13 cellular contexts compared by ENCODE assay signal in genomic region chr21:35563885-35564451, GRCh38.
DNase-seq lines count a peak whose midpoint lies in the region; ATAC-seq and TF ChIP-seq lines count a peak whose summit lies in the region.
"Had no signal": no experiment of that assay in that cellular context is flagged by ENCODE, and none has a peak within 500 bp of the region (broad histone marks: within the 10 kb centered on the region; RNA-seq: fewer than 3 reads in every experiment).

No MANE protein-coding gene starts in this region.

- H3K36me3 ChIP-seq in heart right ventricle: no peaks in the 10 kb centered on the region
- H3K36me3 ChIP-seq: thyroid gland had no signal

- TF ChIP-seq CTCF in HFFc6 (IDR thresholded peaks at IDR 0.05) (no peak), heart right ventricle (IDR thresholded peaks at IDR 0.05) (no peak)

- H3K27ac Mint-ChIP-seq in HFFc6: peak overlapping the region; percentile 88
- no peak overlapping the region for H3K27ac Mint-ChIP-seq in T-helper 2 cell treated with Interferon-gamma antibody and Interleukin-4, amounts not matched to agents 5 μg/mL and 100 μg/mL, for 36 hours
- H3K27ac Mint-ChIP-seq: activated B cell treated with CpG ODN at 0.5 μM for 24 hours, IgD-negative memory B cell had no signal

- no peaks in the 10 kb centered on the region for H3K9me3 Mint-ChIP-seq in HFFc6
- H3K9me3 Mint-ChIP-seq in T-helper 2 cell treated with Interferon-gamma antibody and Interleukin-4, amounts not matched to agents 5 μg/mL and 100 μg/mL, for 36 hours: no peaks in the 10 kb centered on the region
- H3K9me3 Mint-ChIP-seq: activated B cell treated with CpG ODN at 0.5 μM for 24 hours had no signal

- intact Hi-C loops in heart right ventricle (cut with DNase I): no loop called here

- peak; percentile 88 for DNase-seq in HFFc6
- peak; percentile 49 to 83 for DNase-seq in heart right ventricle
- peak; percentile 99 for DNase-seq in stromal cell of bone marrow (ENCODE audit: low read depth)
- no peak for DNase-seq in GDM1 (lab: John Stamatoyannopoulos, UW)
- no peak for DNase-seq in T-helper 2 cell treated with Interferon-gamma antibody and Interleukin-4, amounts not matched to agents 5 μg/mL and 100 μg/mL, for 36 hours (ENCODE audit: low spot score)
- no peak for DNase-seq in SK-N-DZ (ENCODE audit: low spot score)
- no peak for DNase-seq in T-helper 2 cell
- DNase-seq: activated B cell treated with CpG ODN at 0.5 μM for 24 hours; effector CD4-positive, alpha-beta T cell had no signal

- peak; percentile 71 for ATAC-seq in SK-N-SH treated with all-trans-retinoic acid at 6 μM for 48 hours
- ATAC-seq in heart right ventricle: peak; percentile 76 to 89 (median 81)

- peaks cover 68% of the 10 kb centered on the region for H3K4me1 Mint-ChIP-seq in HFFc6 (ENCODE audit: low read depth)
- H3K4me1 Mint-ChIP-seq in T-helper 2 cell treated with Interferon-gamma antibody and Interleukin-4, amounts not matched to agents 5 μg/mL and 100 μg/mL, for 36 hours (ENCODE audit: low read depth): no peaks in the 10 kb centered on the region
- H3K4me1 Mint-ChIP-seq: activated B cell treated with CpG ODN at 0.5 μM for 24 hours, IgD-negative memory B cell had no signal

- H3K27me3 Mint-ChIP-seq in HFFc6 (ENCODE audit: insufficient read depth): peaks cover 2% of the 10 kb centered on the region; the same call in 1 of the 2 replicates
- H3K27me3 Mint-ChIP-seq in T-helper 2 cell treated with Interferon-gamma antibody and Interleukin-4, amounts not matched to agents 5 μg/mL and 100 μg/mL, for 36 hours (ENCODE audit: low read depth): peaks cover 11% of the 10 kb centered on the region

- H3K27ac ChIP-seq in heart right ventricle: peak overlapping the region in 6 of 10 donors; percentile 28 to 88 (median 40)
- H3K27ac ChIP-seq: parathyroid adenoma had no signal

- H3K4me3 ChIP-seq in heart right ventricle: peak overlapping the region in 1 of 10 donors; percentile 26
- H3K4me3 ChIP-seq: thyroid gland had no signal

- peaks cover 0 to 9% (median 0%) of the 10 kb centered on the region in 11 donors for H3K9me3 ChIP-seq in heart right ventricle
- H3K9me3 ChIP-seq: thyroid gland had no signal

- peaks cover 0 to 8% (median 0%) of the 10 kb centered on the region in 7 donors for H3K27me3 ChIP-seq in heart right ventricle
- H3K27me3 ChIP-seq: thyroid gland had no signal

- WGBS in heart right ventricle, 2 donors: 40 to 42% methylated on average over 10 of the region's 10 CpGs

- H3K4me1 ChIP-seq in heart right ventricle: peaks cover 0 to 54% (median 0%) of the 10 kb centered on the region in 9 donors
- H3K4me1 ChIP-seq: parathyroid adenoma, thyroid gland had no signal

- peak overlapping the region; percentile 67 for H3K4me3 Mint-ChIP-seq in HFFc6
- H3K4me3 Mint-ChIP-seq in T-helper 2 cell treated with Interferon-gamma antibody and Interleukin-4, amounts not matched to agents 5 μg/mL and 100 μg/mL, for 36 hours: no peak overlapping the region
- H3K4me3 Mint-ChIP-seq: activated B cell treated with CpG ODN at 0.5 μM for 24 hours had no signal

- H3K36me3 Mint-ChIP-seq in HFFc6 (ENCODE audit: low read depth): no peaks in the 10 kb centered on the region
- H3K36me3 Mint-ChIP-seq in T-helper 2 cell treated with Interferon-gamma antibody and Interleukin-4, amounts not matched to agents 5 μg/mL and 100 μg/mL, for 36 hours (ENCODE audit: low read depth): no peaks in the 10 kb centered on the region

TF ChIP-seq in SK-N-SH treated with all-trans-retinoic acid at 6 μM for 48 hours, 23 proteins besides CTCF, POLR2A, EP300 and RAD21:
- TF ChIP-seq ARNTL (CRISPR knock-in tag; IDR thresholded peaks at IDR 0.05; ENCODE audit: borderline replicate concordance, low read depth) (no peak), OSR1 (CRISPR knock-in tag; IDR thresholded peaks at IDR 0.05) (no peak), ZNF8 (CRISPR knock-in tag; IDR thresholded peaks at IDR 0.05) (no peak), TOX (CRISPR knock-in tag; IDR thresholded peaks at IDR 0.05; ENCODE audit: borderline replicate concordance) (no peak), ZFP30 (CRISPR knock-in tag; IDR thresholded peaks at IDR 0.05) (no peak), PPARA (CRISPR knock-in tag; IDR thresholded peaks at IDR 0.05; ENCODE audit: borderline replicate concordance) (no peak), ZC3H10 (CRISPR knock-in tag; IDR thresholded peaks at IDR 0.05) (no peak), ZNF70 (CRISPR knock-in tag; IDR thresholded peaks at IDR 0.05) (no peak), TSHZ2 (CRISPR knock-in tag; IDR thresholded peaks at IDR 0.05) (no peak), RARB (CRISPR knock-in tag; IDR thresholded peaks at IDR 0.05) (no peak), ZNF565 (CRISPR knock-in tag; conservative IDR thresholded peaks at IDR 0.05; ENCODE audit: low read depth) (no peak), ESRRG (CRISPR knock-in tag; IDR thresholded peaks at IDR 0.05) (no peak), ZFP3 (CRISPR knock-in tag; IDR thresholded peaks at IDR 0.05) (no peak), CSDC2 (CRISPR knock-in tag; IDR thresholded peaks at IDR 0.05) (no peak), BACH2 (CRISPR knock-in tag; IDR thresholded peaks at IDR 0.05; ENCODE audit: borderline replicate concordance) (no peak), SNAI2 (CRISPR knock-in tag; IDR thresholded peaks at IDR 0.05) (no peak), TCF4 (CRISPR knock-in tag; IDR thresholded peaks at IDR 0.05; ENCODE audit: borderline replicate concordance) (no peak)
- TF ChIP-seq, protein P1, sequence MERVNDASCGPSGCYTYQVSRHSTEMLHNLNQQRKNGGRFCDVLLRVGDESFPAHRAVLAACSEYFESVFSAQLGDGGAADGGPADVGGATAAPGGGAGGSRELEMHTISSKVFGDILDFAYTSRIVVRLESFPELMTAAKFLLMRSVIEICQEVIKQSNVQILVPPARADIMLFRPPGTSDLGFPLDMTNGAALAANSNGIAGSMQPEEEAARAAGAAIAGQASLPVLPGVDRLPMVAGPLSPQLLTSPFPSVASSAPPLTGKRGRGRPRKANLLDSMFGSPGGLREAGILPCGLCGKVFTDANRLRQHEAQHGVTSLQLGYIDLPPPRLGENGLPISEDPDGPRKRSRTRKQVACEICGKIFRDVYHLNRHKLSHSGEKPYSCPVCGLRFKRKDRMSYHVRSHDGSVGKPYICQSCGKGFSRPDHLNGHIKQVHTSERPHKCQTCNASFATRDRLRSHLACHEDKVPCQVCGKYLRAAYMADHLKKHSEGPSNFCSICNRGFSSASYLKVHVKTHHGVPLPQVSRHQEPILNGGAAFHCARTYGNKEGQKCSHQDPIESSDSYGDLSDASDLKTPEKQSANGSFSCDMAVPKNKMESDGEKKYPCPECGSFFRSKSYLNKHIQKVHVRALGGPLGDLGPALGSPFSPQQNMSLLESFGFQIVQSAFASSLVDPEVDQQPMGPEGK (CRISPR knock-in tag; IDR thresholded peaks at IDR 0.05; ENCODE audit: borderline replicate concordance): no peak
- TF ChIP-seq, protein P2, sequence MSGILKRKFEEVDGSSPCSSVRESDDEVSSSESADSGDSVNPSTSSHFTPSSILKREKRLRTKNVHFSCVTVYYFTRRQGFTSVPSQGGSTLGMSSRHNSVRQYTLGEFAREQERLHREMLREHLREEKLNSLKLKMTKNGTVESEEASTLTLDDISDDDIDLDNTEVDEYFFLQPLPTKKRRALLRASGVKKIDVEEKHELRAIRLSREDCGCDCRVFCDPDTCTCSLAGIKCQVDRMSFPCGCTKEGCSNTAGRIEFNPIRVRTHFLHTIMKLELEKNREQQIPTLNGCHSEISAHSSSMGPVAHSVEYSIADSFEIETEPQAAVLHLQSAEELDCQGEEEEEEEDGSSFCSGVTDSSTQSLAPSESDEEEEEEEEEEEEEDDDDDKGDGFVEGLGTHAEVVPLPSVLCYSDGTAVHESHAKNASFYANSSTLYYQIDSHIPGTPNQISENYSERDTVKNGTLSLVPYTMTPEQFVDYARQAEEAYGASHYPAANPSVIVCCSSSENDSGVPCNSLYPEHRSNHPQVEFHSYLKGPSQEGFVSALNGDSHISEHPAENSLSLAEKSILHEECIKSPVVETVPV (CRISPR knock-in tag; IDR thresholded peaks at IDR 0.05): no peak
- TF ChIP-seq, protein P3, sequence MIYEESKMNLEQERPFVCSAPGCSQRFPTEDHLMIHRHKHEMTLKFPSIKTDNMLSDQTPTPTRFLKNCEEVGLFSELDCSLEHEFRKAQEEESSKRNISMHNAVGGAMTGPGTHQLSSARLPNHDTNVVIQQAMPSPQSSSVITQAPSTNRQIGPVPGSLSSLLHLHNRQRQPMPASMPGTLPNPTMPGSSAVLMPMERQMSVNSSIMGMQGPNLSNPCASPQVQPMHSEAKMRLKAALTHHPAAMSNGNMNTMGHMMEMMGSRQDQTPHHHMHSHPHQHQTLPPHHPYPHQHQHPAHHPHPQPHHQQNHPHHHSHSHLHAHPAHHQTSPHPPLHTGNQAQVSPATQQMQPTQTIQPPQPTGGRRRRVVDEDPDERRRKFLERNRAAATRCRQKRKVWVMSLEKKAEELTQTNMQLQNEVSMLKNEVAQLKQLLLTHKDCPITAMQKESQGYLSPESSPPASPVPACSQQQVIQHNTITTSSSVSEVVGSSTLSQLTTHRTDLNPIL (CRISPR knock-in tag; IDR thresholded peaks at IDR 0.05; ENCODE audit: low read depth): no peak

Comparison
In these comparisons a context has a peak if more than half of its experiments do, and no peak if none do; other contexts are left out.
1. DNase-seq: peak in HFFc6 (single experiment), heart right ventricle (2 of 2) and stromal cell of bone marrow (single experiment); none in GDM1 (single experiment), T-helper 2 cell treated with Interferon-gamma antibody and Interleukin-4, amounts not matched to agents 5 μg/mL and 100 μg/mL, for 36 hours (single experiment), SK-N-DZ (single experiment) and T-helper 2 cell (0 of 5).